Comparison of ENCODE assay signal across 9 cellular contexts in genomic region chr18:10787293-10787901, GRCh38.
DNase-seq lines count a peak whose midpoint lies in the region; ATAC-seq, FAIRE-seq and TF ChIP-seq lines count a peak whose summit lies in the region.
"Had no signal": no experiment of that assay in that cellular context is flagged by ENCODE, and none has a peak within 500 bp of the region (broad histone marks: within the 10 kb centered on the region; RNA-seq: fewer than 3 reads in every experiment).

No MANE protein-coding gene starts in this region.

- FAIRE-seq in endometrium (lab: Jason Lieb, UNC) = peak; percentile 12

- no peak overlapping the region for H3K4me3 Mint-ChIP-seq in activated CD8-positive, alpha-beta T cell treated with anti-CD3 and anti-CD28 coated beads for 36 hours
- H3K4me3 Mint-ChIP-seq: dendritic cell treated with granulocyte-macrophage colony-stimulating factor and Interleukin-4, amounts not matched to agents 40 ng/mL and 50 ng/mL, for 4 days had no signal

- in situ Hi-C loops in Caki2 (cut with HindIII; ENCODE audit: low pct_unique_long_range_greater_than_20kb, low sequenced_read_pairs) = no loop called here

- no peaks in the 10 kb centered on the region for H3K4me1 Mint-ChIP-seq in activated CD8-positive, alpha-beta T cell treated with anti-CD3 and anti-CD28 coated beads for 36 hours (ENCODE audit: low read depth)

- intact Hi-C loops in activated CD8-positive, alpha-beta T cell treated with anti-CD3 and anti-CD28 coated beads for 36 hours (cut with micrococcal nuclease) = no loop called here

- no peaks in the 10 kb centered on the region for H3K36me3 Mint-ChIP-seq in activated CD8-positive, alpha-beta T cell treated with anti-CD3 and anti-CD28 coated beads for 36 hours (ENCODE audit: low read depth)

- POLR2A ChIA-PET in activated CD8-positive, alpha-beta T cell treated with anti-CD3 and anti-CD28 coated beads for 36 hours (lab: Charles Lee) = no interaction called here

- no peak overlapping the region for H3K27ac Mint-ChIP-seq in activated CD8-positive, alpha-beta T cell treated with anti-CD3 and anti-CD28 coated beads for 36 hours
- H3K27ac Mint-ChIP-seq: dendritic cell treated with granulocyte-macrophage colony-stimulating factor and Interleukin-4, amounts not matched to agents 40 ng/mL and 50 ng/mL, for 4 days had no signal

- H3K27me3 Mint-ChIP-seq in activated CD8-positive, alpha-beta T cell treated with anti-CD3 and anti-CD28 coated beads for 36 hours = peaks cover 16% of the 10 kb centered on the region

- CTCF ChIA-PET in activated CD8-positive, alpha-beta T cell treated with anti-CD3 and anti-CD28 coated beads for 36 hours (lab: Charles Lee) = interaction anchor here (0.7 to 2.6 kb wide), 11 partner anchors 8 to 227 kb away, joined by 3 to 7 read pairs (median 4); no protein-coding TSS in a partner anchor

- DNase-seq in Caki2 (ENCODE audit: low read depth) (peak; percentile 58), NCI-H82 treated with DMSO at 0.1 percent for 48 hours (lab: John Stamatoyannopoulos, UW; ENCODE audit: unreplicated experiment) (peak; percentile 10), myocyte (ENCODE audit: low read depth) (peak; percentile 89)
- DNase-seq in activated CD8-positive, alpha-beta T cell treated with anti-CD3 and anti-CD28 coated beads for 36 hours = peak; percentile 97
- peak; percentile 37 to 83 for DNase-seq in stimulated activated CD8-positive, alpha-beta memory T cell treated with anti-CD3 and anti-CD28 coated beads, Interleukin-7, amount 100 ng/mL, for 48 hours (ENCODE audit: extremely low read depth in 1 of 2, low read depth in 1 of 2)

- H3K9me3 Mint-ChIP-seq in activated CD8-positive, alpha-beta T cell treated with anti-CD3 and anti-CD28 coated beads for 36 hours = no peaks in the 10 kb centered on the region
- H3K9me3 Mint-ChIP-seq: dendritic cell treated with granulocyte-macrophage colony-stimulating factor and Interleukin-4, amounts not matched to agents 40 ng/mL and 50 ng/mL, for 4 days had no signal

- peak; percentile 75 for TF ChIP-seq CTCF in activated CD8-positive, alpha-beta T cell treated with anti-CD3 and anti-CD28 coated beads for 36 hours (IDR thresholded peaks at IDR 0.05)

- peak; percentile 78 for ATAC-seq in GM19468 (IDR thresholded peaks at IDR 0.05; ENCODE audit: extremely low read depth, unreplicated experiment)
- ATAC-seq in HG03565 (IDR thresholded peaks at IDR 0.05; ENCODE audit: unreplicated experiment) = peak; percentile 94
- peak; percentile 90 for ATAC-seq in activated CD8-positive, alpha-beta T cell treated with anti-CD3 and anti-CD28 coated beads for 36 hours

Comparison
In these comparisons a context has a peak if more than half of its experiments do, and no peak if none do; other contexts are left out.
1. Peak in every context shown above with its lines: DNase-seq and ATAC-seq.
2. DNase-seq: peak in every context shown above with its lines; median percentile 97 in activated CD8-positive, alpha-beta T cell treated with anti-CD3 and anti-CD28 coated beads for 36 hours; 89 in myocyte; 60 in stimulated activated CD8-positive, alpha-beta memory T cell treated with anti-CD3 and anti-CD28 coated beads, Interleukin-7, amount 100 ng/mL, for 48 hours; 58 in Caki2; 10 in NCI-H82 treated with DMSO at 0.1 percent for 48 hours.